In genomic region chr7:99497771-99498545, GRCh38 we compare ENCODE assay signal across 8 cellular contexts. TPM values are rescaled to one million over a fixed set of nuclear protein-coding genes. Genes with fewer than 3 reads are reported as not detected.
A peak's percentile ranks its signal among the peaks of the same experiment; 100 is the strongest.
DNase-seq lines count a peak whose midpoint lies in the region; ATAC-seq, FAIRE-seq and TF ChIP-seq lines count a peak whose summit lies in the region.

No MANE protein-coding gene starts in this region.

- ATAC-seq in naive B cell (ENCODE audit: low read depth in 2 of 2), result no peak
- ATAC-seq in GM18867 (IDR thresholded peaks at IDR 0.05; ENCODE audit: unreplicated experiment), result no peak

- peaks cover 65% of the 10 kb centered on the region for H3K79me2 ChIP-seq in Karpas-422 (ENCODE audit: low read length)

- no peak overlapping the region for H3K9ac ChIP-seq in Karpas-422 (ENCODE audit: low read length)

- peaks cover 19 to 31% of the 10 kb centered on the region in 2 donors for H3K36me3 Mint-ChIP-seq in naive B cell

- peak overlapping the region; percentile 95 for H3K4me3 ChIP-seq in BE2C (ENCODE audit: low read depth, low read length)
- H3K4me3 ChIP-seq in Karpas-422 (ENCODE audit: low read length), result peak overlapping the region; percentile 94
- peak overlapping the region; percentile 97 for H3K4me3 ChIP-seq in bronchial epithelial cell (ENCODE audit: low read depth, low read length)

- no peak for TF ChIP-seq CTCF in BE2C (IDR thresholded peaks at IDR 0.05; ENCODE audit: low read depth, low read length)
- no peak for TF ChIP-seq CTCF in bronchial epithelial cell (IDR thresholded peaks at IDR 0.05; ENCODE audit: insufficient read depth, low read length, severe bottlenecking)

- peaks cover 0 to 22% (median 14%) of the 10 kb centered on the region in 7 donors for H3K9me3 Mint-ChIP-seq in naive B cell

- H3K9me3 ChIP-seq in BE2C, result peaks cover 10% of the 10 kb centered on the region
- peaks cover 28% of the 10 kb centered on the region for H3K9me3 ChIP-seq in Karpas-422 (ENCODE audit: low read length)

- no peak for FAIRE-seq in bronchial epithelial cell (lab: Jason Lieb, UNC)

- H3K27ac ChIP-seq in Karpas-422 (ENCODE audit: low read length), result no peak overlapping the region

- H3K9me2 ChIP-seq in Karpas-422 (replicated peaks; ENCODE audit: insufficient read depth, low read length), result no peaks in the 10 kb centered on the region

- peak overlapping the region; percentile 95 to 100 (median 99) for H3K4me3 Mint-ChIP-seq in naive B cell

- H4K20me1 ChIP-seq in Karpas-422 (ENCODE audit: insufficient read depth, low read depth, low read length), result peaks cover 3% of the 10 kb centered on the region; the same call in 1 of the 2 replicates

- peak overlapping the region; percentile 80 for H3K4me2 ChIP-seq in Karpas-422 (ENCODE audit: low read depth, low read length, poor library complexity, severe bottlenecking)

- H3K4me1 ChIP-seq in BE2C (no peaks in the 10 kb centered on the region), Karpas-422 (ENCODE audit: low read length) (peaks cover 17% of the 10 kb centered on the region)

- H3K4me1 Mint-ChIP-seq in naive B cell, result peaks cover 16 to 44% (median 27%) of the 10 kb centered on the region in 3 donors

- no peaks in the 10 kb centered on the region for H3K27me3 Mint-ChIP-seq in naive B cell

- H3K27me3 ChIP-seq in BE2C, result no peaks in the 10 kb centered on the region
- no peaks in the 10 kb centered on the region for H3K27me3 ChIP-seq in Karpas-422 (ENCODE audit: low read length)
- no peaks in the 10 kb centered on the region for H3K27me3 ChIP-seq in bronchial epithelial cell (ENCODE audit: control insufficient read depth, insufficient read depth, low read length)

- H3K36me3 ChIP-seq in BE2C, result peaks cover 44% of the 10 kb centered on the region
- peaks cover 47% of the 10 kb centered on the region for H3K36me3 ChIP-seq in Karpas-422 (ENCODE audit: insufficient read depth, low read length)
- peaks cover 21% of the 10 kb centered on the region for H3K36me3 ChIP-seq in bronchial epithelial cell (ENCODE audit: control insufficient read depth, insufficient read depth, low read length)

- H3K27ac Mint-ChIP-seq in naive B cell, result peak overlapping the region in 4 of 6 donors; percentile 2 to 100 (median 88)

- H2AFZ ChIP-seq in Karpas-422 (ENCODE audit: low read length), result no peak overlapping the region

- DNase-seq in BE2C (no peak), Karpas-422 (no peak), bronchial epithelial cell (ENCODE audit: low read depth) (no peak), naive B cell (no peak), NCI-H510A treated with DMSO at 0.1 percent for 48 hours (lab: John Stamatoyannopoulos, UW) (no peak), NCI-H1105 treated with DMSO at 0.1 percent for 48 hours (lab: John Stamatoyannopoulos, UW) (no peak), UCSD-AML1 (lab: John Stamatoyannopoulos, UW; ENCODE audit: unreplicated experiment) (no peak)

RNA-seq across cellular contexts. Expression of gene ZNF394, which starts 2.1 kb away (rescaled TPM):
- polyA plus RNA-seq in BE2C (2012; ENCODE audit: insufficient read depth, insufficient read length, low read depth), result 35.2 TPM
- total RNA-seq in Karpas-422 (2014; rRNA removed; shearing (Covaris generic); ENCODE audit: low replicate concordance), result 40.4 and 40.8 TPM in 2 replicates
- 20.4 and 24.2 TPM in 2 replicates for total RNA-seq in bronchial epithelial cell
- polyA plus RNA-seq in naive B cell (ENCODE audit: low read depth in 6 of 6), result 10 to 100 TPM; 47.3 to 71.6 (median 64.5) TPM

RNA-seq across cellular contexts. Expression of gene ZKSCAN5, which starts 6.5 kb away (rescaled TPM):
- 21.0 TPM for polyA plus RNA-seq in BE2C (2012; ENCODE audit: insufficient read depth, insufficient read length, low read depth)
- 11.9 and 14.5 TPM in 2 replicates for total RNA-seq in Karpas-422 (2014; rRNA removed; shearing (Covaris generic); ENCODE audit: low replicate concordance)
- total RNA-seq in bronchial epithelial cell, result 10.3 and 10.5 TPM in 2 replicates
- polyA plus RNA-seq in naive B cell (ENCODE audit: low read depth in 6 of 6), result 1 to 10 TPM; 2.8 to 8.1 (median 4.2) TPM

RNA-seq across cellular contexts. Expression of gene ZNF789, which starts 25.3 kb away (rescaled TPM):
- polyA plus RNA-seq in BE2C (2012; ENCODE audit: insufficient read depth, insufficient read length, low read depth), result 5.5 TPM
- 29.0 and 33.0 TPM in 2 replicates for total RNA-seq in Karpas-422 (2014; rRNA removed; shearing (Covaris generic); ENCODE audit: low replicate concordance)
- total RNA-seq in bronchial epithelial cell, result 2.9 and 4.1 TPM in 2 replicates
- polyA plus RNA-seq in naive B cell (ENCODE audit: low read depth in 6 of 6), result 1 to 10 TPM; 6.3 to 9.4 (median 7.0) TPM

RNA-seq across cellular contexts. Expression of gene ATP5MF, which starts 32.0 kb away (rescaled TPM):
- 733 TPM for polyA plus RNA-seq in BE2C (2012; ENCODE audit: insufficient read depth, insufficient read length, low read depth)
- 653 and 873 TPM in 2 replicates for total RNA-seq in Karpas-422 (2014; rRNA removed; shearing (Covaris generic); ENCODE audit: low replicate concordance)
- total RNA-seq in bronchial epithelial cell, result 241 and 333 TPM in 2 replicates
- 100 to 1,000 TPM; 341 to 412 (median 366) TPM for polyA plus RNA-seq in naive B cell (ENCODE audit: low read depth in 6 of 6)

RNA-seq across cellular contexts. Expression of gene FAM200A, which starts 54.0 kb away (rescaled TPM):
- polyA plus RNA-seq in BE2C (2012; ENCODE audit: insufficient read depth, insufficient read length, low read depth), result 7.0 TPM
- 3.7 and 6.5 TPM in 2 replicates for total RNA-seq in Karpas-422 (2014; rRNA removed; shearing (Covaris generic); ENCODE audit: low replicate concordance)
- 4.5 and 5.5 TPM in 2 replicates for total RNA-seq in bronchial epithelial cell
- polyA plus RNA-seq in naive B cell (ENCODE audit: low read depth in 6 of 6), result 1 to 10 TPM; 3.5 to 6.4 (median 5.3) TPM
